2 cellular contexts compared by ENCODE assay signal in the genomic region with DNA sequence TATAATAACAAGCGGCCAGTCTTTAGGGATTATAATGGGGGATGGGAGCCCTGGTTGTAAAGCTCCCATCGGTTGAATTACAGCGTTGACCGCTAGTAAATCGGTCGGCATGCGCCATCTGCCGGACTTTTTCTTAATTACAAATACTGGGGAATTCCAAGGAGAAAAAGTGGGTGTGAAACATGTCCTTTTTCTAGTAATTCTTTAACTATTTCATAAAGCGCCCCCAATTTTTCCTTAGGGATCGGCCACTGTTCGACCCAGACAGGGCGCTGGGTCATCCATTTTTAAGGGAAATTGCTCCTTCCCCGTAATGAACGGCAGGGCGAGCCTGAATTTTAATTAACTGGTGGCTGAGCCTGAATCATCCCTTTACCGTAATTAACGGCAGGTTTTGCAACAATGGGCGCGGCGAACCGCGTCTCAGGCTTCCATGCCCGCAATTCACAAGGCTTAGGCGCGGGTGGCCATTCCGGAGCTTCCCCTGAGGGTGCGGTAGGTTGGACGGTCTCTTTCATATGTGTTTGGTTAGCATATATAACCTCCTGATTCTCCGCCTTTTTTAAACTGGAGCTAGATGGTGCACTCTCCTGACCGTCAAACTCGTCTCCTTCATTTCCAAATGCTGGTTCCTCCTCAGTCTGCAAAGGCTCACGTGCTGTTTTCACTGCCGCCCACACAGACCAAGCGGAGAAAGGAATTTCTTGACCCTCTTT.
A peak's percentile ranks its signal among the peaks of the same experiment; 100 is the strongest.
TF ChIP-seq lines count a peak whose summit lies in the region.

No MANE protein-coding gene starts in this region.

TF ChIP-seq in HEK293T, 16 proteins besides CTCF, POLR2A, EP300 and RAD21:
- TF ChIP-seq ZNF384 (IDR thresholded peaks at IDR 0.05) (0 out of 2 replicates have a peak, but pooled peaks have one; percentile 8), ELF4 (IDR thresholded peaks at IDR 0.05) (no peak), L3MBTL2 (conservative IDR thresholded peaks at IDR 0.05) (no peak), CTBP1 (IDR thresholded peaks at IDR 0.05; ENCODE audit: borderline replicate concordance) (no peak)

TF ChIP-seq in H1, 55 proteins besides CTCF, POLR2A, EP300 and RAD21:
- TF ChIP-seq USF2 (IDR thresholded peaks at IDR 0.05; ENCODE audit: low read length): no peak
- 0 out of 2 replicates have a peak, but pooled peaks have one; percentile 23 for TF ChIP-seq TEAD4 (IDR thresholded peaks at IDR 0.05; ENCODE audit: low read depth, low read length)
- TF ChIP-seq BCL11A (IDR thresholded peaks at IDR 0.05; ENCODE audit: low read depth in 2 of 2, low read length in 2 of 2): no peak
- no peak for TF ChIP-seq RXRA (IDR thresholded peaks at IDR 0.05; ENCODE audit: insufficient read depth, low read depth, low read length)
- peak; percentile 63; the same call in 1 of the 2 replicates for TF ChIP-seq EGR1 (IDR thresholded peaks at IDR 0.05; ENCODE audit: borderline replicate concordance, low read depth, low read length)
- peak; percentile 35; the same call in 1 of the 2 replicates for TF ChIP-seq CEBPB (IDR thresholded peaks at IDR 0.05; ENCODE audit: low read depth, low read length)
- no peak for TF ChIP-seq RNF2 (IDR thresholded peaks at IDR 0.05; ENCODE audit: borderline replicate concordance, low read depth, low read length, missing control alignments, poor library complexity, severe bottlenecking)
- no peak for TF ChIP-seq CREB1 (IDR thresholded peaks at IDR 0.05)
- TF ChIP-seq CBX8 (IDR thresholded peaks at IDR 0.05; ENCODE audit: borderline replicate concordance, low read depth, low read length): no peak
- no peak for TF ChIP-seq JUN (IDR thresholded peaks at IDR 0.05; ENCODE audit: low read depth, low read length)
- no peak for TF ChIP-seq CHD1 (IDR thresholded peaks at IDR 0.05; ENCODE audit: low read depth, low read length)
- no peak for TF ChIP-seq EZH2 (IDR thresholded peaks at IDR 0.05; ENCODE audit: low read depth, low read length, severe bottlenecking)
- no peak for TF ChIP-seq POU5F1 (IDR thresholded peaks at IDR 0.05; ENCODE audit: low read depth, low read length)
- no peak for TF ChIP-seq HDAC6 (IDR thresholded peaks at IDR 0.05; ENCODE audit: low read depth, low read length)
- peak; percentile 98 for TF ChIP-seq CHD7 (IDR thresholded peaks at IDR 0.05; ENCODE audit: insufficient replicate concordance, low read length)
- no peak for TF ChIP-seq PHF8 (conservative IDR thresholded peaks at IDR 0.05; ENCODE audit: low read depth, low read length)
- TF ChIP-seq SUZ12 (IDR thresholded peaks at IDR 0.05; ENCODE audit: low read length): no peak
- no peak for TF ChIP-seq ZNF274 (IDR thresholded peaks at IDR 0.05; ENCODE audit: borderline replicate concordance, extremely low read depth, low read length)
- TF ChIP-seq NRF1 (IDR thresholded peaks at IDR 0.05; ENCODE audit: low read depth, low read length): no peak
- peak; percentile 63 for TF ChIP-seq KDM4A (IDR thresholded peaks at IDR 0.05; ENCODE audit: low read depth, low read length, severe bottlenecking)
- no peak for TF ChIP-seq ASH2L (IDR thresholded peaks at IDR 0.05; ENCODE audit: low read length)
- TF ChIP-seq HDAC2 (IDR thresholded peaks at IDR 0.05; ENCODE audit: borderline replicate concordance in 1 of 2, low read depth in 2 of 2, low read length in 2 of 2): no peak
- TF ChIP-seq RFX5 (IDR thresholded peaks at IDR 0.05; ENCODE audit: borderline replicate concordance, low read depth, low read length): no peak
- TF ChIP-seq TAF7 (optimal IDR thresholded peaks at IDR 0.05; ENCODE audit: borderline replicate concordance, low read depth, low read length): no peak
- TF ChIP-seq SIX5 (IDR thresholded peaks at IDR 0.05; ENCODE audit: low read depth, low read length): no peak
- TF ChIP-seq CBX5 (IDR thresholded peaks at IDR 0.05; ENCODE audit: low read depth, low read length): no peak
- TF ChIP-seq BRCA1 (IDR thresholded peaks at IDR 0.05; ENCODE audit: low read depth, low read length): no peak
- TF ChIP-seq TBP (IDR thresholded peaks at IDR 0.05; ENCODE audit: low read depth, low read length): no peak
- TF ChIP-seq MAFK (IDR thresholded peaks at IDR 0.05; ENCODE audit: low read depth, low read length): peak; percentile 6; the same call in 1 of the 2 replicates
- peak; percentile 14; the same call in 1 of the 2 replicates for TF ChIP-seq CHD2 (IDR thresholded peaks at IDR 0.05; ENCODE audit: low read length)
- no peak for TF ChIP-seq SRF (IDR thresholded peaks at IDR 0.05; ENCODE audit: low read depth, low read length)
- TF ChIP-seq KDM1A (IDR thresholded peaks at IDR 0.05; ENCODE audit: borderline replicate concordance, low read length): no peak
- no peak for TF ChIP-seq JUND (IDR thresholded peaks at IDR 0.05; ENCODE audit: low read length)
- peak; percentile 45; the same call in 1 of the 2 replicates for TF ChIP-seq TAF1 (IDR thresholded peaks at IDR 0.05; ENCODE audit: low read depth, low read length)
- TF ChIP-seq, protein P1, sequence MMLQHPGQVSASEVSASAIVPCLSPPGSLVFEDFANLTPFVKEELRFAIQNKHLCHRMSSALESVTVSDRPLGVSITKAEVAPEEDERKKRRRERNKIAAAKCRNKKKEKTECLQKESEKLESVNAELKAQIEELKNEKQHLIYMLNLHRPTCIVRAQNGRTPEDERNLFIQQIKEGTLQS (IDR thresholded peaks at IDR 0.05; ENCODE audit: insufficient read depth, low read depth, low read length): no peak
- peak; percentile 84 for TF ChIP-seq YY1 (IDR thresholded peaks at IDR 0.05; ENCODE audit: low read depth, low read length)
- TF ChIP-seq SP4 (IDR thresholded peaks at IDR 0.05; ENCODE audit: low read length): no peak
- TF ChIP-seq SIN3A (conservative IDR thresholded peaks at IDR 0.05 in 1 of 2, IDR thresholded peaks at IDR 0.05 in 1 of 2; ENCODE audit: low read depth in 1 of 2, low read length in 2 of 2): no peak; a peak in 1 of 4 replicates
- no peak for TF ChIP-seq SIRT6 (IDR thresholded peaks at IDR 0.05; ENCODE audit: low read length)
- no peak for TF ChIP-seq NANOG (IDR thresholded peaks at IDR 0.05; ENCODE audit: insufficient read depth, low read depth, low read length, poor library complexity, severe bottlenecking)
- TF ChIP-seq GABPA (IDR thresholded peaks at IDR 0.05; ENCODE audit: borderline replicate concordance, insufficient read depth, low read length): no peak
- TF ChIP-seq POLR2AphosphoS5 (IDR thresholded peaks at IDR 0.05; ENCODE audit: low read depth, low read length): no peak
- TF ChIP-seq, protein P2, sequence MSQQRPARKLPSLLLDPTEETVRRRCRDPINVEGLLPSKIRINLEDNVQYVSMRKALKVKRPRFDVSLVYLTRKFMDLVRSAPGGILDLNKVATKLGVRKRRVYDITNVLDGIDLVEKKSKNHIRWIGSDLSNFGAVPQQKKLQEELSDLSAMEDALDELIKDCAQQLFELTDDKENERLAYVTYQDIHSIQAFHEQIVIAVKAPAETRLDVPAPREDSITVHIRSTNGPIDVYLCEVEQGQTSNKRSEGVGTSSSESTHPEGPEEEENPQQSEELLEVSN (IDR thresholded peaks at IDR 0.05): peak; percentile 86
- TF ChIP-seq BACH1 (IDR thresholded peaks at IDR 0.05; ENCODE audit: low read length): no peak
- TF ChIP-seq CTBP2 (IDR thresholded peaks at IDR 0.05; ENCODE audit: borderline replicate concordance, insufficient read depth, insufficient read length, low read length): no peak
- TF ChIP-seq RBBP5 (IDR thresholded peaks at IDR 0.05; ENCODE audit: borderline replicate concordance, low read depth, low read length): no peak
- TF ChIP-seq, protein P3, sequence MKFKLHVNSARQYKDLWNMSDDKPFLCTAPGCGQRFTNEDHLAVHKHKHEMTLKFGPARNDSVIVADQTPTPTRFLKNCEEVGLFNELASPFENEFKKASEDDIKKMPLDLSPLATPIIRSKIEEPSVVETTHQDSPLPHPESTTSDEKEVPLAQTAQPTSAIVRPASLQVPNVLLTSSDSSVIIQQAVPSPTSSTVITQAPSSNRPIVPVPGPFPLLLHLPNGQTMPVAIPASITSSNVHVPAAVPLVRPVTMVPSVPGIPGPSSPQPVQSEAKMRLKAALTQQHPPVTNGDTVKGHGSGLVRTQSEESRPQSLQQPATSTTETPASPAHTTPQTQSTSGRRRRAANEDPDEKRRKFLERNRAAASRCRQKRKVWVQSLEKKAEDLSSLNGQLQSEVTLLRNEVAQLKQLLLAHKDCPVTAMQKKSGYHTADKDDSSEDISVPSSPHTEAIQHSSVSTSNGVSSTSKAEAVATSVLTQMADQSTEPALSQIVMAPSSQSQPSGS (IDR thresholded peaks at IDR 0.05; ENCODE audit: low read length): no peak
- TF ChIP-seq SP1 (IDR thresholded peaks at IDR 0.05; ENCODE audit: low read depth, low read length): 0 out of 2 replicates have a peak, but pooled peaks have one; percentile 25
- TF ChIP-seq GTF2F1 (IDR thresholded peaks at IDR 0.05; ENCODE audit: borderline replicate concordance, low read depth, low read length): no peak
- peak; percentile 79 for TF ChIP-seq MAX (IDR thresholded peaks at IDR 0.05)
- no peak for TF ChIP-seq SP2 (IDR thresholded peaks at IDR 0.05; ENCODE audit: low read length)
- no peak for TF ChIP-seq SAP30 (IDR thresholded peaks at IDR 0.05; ENCODE audit: insufficient read depth, insufficient replicate concordance, low read length)
- TF ChIP-seq FOSL1 (IDR thresholded peaks at IDR 0.05; ENCODE audit: insufficient read depth, low read depth, low read length): no peak
- TF ChIP-seq KDM5A (IDR thresholded peaks at IDR 0.05; ENCODE audit: low read length): no peak
- no peak for TF ChIP-seq TCF12 (IDR thresholded peaks at IDR 0.05; ENCODE audit: low read depth, low read length)
